23 cellular contexts compared by ENCODE assay signal in the genomic region with DNA sequence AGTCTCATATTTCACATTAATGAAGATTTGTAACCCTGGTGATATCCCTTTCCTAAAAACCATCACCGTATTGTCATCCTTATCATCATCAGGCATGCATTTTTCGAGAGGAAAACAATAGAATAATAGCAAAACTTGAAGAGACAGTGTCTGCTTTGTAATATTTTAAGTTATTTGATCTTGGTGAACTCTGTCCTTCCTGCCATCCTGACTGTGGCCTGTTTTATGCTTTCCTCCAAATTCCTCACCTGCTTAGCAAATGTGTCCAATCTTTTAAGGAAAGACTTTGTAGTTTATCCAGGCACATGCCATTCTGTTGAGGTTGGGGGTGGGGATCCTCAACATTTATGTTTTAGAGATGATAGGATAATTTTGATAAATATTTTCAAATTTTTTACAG.
"Had no signal": no experiment of that assay in that cellular context is flagged by ENCODE, and none has a peak within 500 bp of the region (broad histone marks: within the 10 kb centered on the region; RNA-seq: fewer than 3 reads in every experiment).

No MANE protein-coding gene starts in this region.

- H3K27ac Mint-ChIP-seq: IgD-negative memory B cell had no signal

- H3K9me3 ChIP-seq: SJCRH30 had no signal

- H3K4me3 Mint-ChIP-seq: IgD-negative memory B cell had no signal

- H3K27me3 Mint-ChIP-seq: IgD-negative memory B cell had no signal

- H3K4me2 ChIP-seq: KMS-11 had no signal

- H3K36me3 Mint-ChIP-seq: IgD-negative memory B cell had no signal

- H3K36me3 ChIP-seq: SJCRH30 had no signal

- H3K4me1 Mint-ChIP-seq: IgD-negative memory B cell had no signal

- H3K9ac ChIP-seq: KMS-11 had no signal

- ATAC-seq: K562, Panc1, Right ventricle myocardium inferior, SK-N-SH treated with all-trans-retinoic acid at 6 μM for 48 hours had no signal

- H3K27ac ChIP-seq: HL-60, KMS-11, RWPE1, SJCRH30 had no signal

- DNase-seq: Kasumi-1, MM.1S, NCI-H1092 treated with DMSO at 0.1 percent for 48 hours, NCI-H1436 treated with DMSO at 0.1 percent for 48 hours, NCI-H1694, NCI-H187 treated with DMSO at 0.1 percent for 48 hours, NCI-H2029 treated with DMSO at 0.1 percent for 48 hours, NCI-H2171 treated with DMSO at 0.1 percent for 48 hours, NCI-H345, NCI-H446 treated with DMSO at 0.1 percent for 48 hours, NCI-H524, NCI-H526 treated with DMSO at 0.1 percent for 48 hours, NCI-H748 treated with DMSO at 0.1 percent for 48 hours, SHP77 treated with DMSO at 0.1 percent for 48 hours, SJCRH30 had no signal

- H3K27me3 ChIP-seq: SJCRH30 had no signal

- H3K4me3 ChIP-seq: K562, SJCRH30 had no signal
